In the genomic region with DNA sequence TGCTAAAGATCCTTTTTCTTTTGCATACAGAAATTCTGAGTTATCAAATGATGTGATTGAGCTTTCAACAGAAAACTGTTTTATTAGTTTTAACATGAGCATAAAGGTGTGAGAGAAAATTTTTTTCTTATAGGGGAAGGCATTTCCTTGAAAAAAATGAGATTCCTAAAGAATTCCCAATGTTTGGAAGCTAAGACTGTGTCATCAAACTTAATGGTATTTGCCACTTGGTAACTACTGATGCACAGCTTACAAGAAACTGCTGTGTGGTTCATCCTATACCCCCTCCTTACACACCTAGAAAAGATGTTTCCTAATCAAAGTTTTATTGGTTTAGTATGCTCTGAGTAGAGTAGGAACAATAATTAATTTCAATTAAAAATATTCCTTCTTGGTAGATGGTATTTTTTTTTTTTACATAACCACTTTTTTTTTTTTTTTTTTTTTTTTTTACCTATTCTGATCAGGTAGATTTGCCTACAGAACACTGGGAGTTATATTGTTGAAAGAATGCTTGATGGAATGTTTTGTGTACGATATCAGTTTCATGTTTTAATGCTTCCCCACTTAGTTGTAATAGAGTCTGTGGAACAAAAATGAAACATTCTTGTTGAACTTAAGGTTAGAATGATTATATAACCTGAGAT, we compare ENCODE assay signal across 1 cellular context.
TF ChIP-seq lines count a peak whose summit lies in the region.

No MANE protein-coding gene starts in this region.

TF ChIP-seq in HEK293, 187 proteins besides CTCF, POLR2A, EP300 and RAD21 (continued from another document):
- TF ChIP-seq, protein P1, sequence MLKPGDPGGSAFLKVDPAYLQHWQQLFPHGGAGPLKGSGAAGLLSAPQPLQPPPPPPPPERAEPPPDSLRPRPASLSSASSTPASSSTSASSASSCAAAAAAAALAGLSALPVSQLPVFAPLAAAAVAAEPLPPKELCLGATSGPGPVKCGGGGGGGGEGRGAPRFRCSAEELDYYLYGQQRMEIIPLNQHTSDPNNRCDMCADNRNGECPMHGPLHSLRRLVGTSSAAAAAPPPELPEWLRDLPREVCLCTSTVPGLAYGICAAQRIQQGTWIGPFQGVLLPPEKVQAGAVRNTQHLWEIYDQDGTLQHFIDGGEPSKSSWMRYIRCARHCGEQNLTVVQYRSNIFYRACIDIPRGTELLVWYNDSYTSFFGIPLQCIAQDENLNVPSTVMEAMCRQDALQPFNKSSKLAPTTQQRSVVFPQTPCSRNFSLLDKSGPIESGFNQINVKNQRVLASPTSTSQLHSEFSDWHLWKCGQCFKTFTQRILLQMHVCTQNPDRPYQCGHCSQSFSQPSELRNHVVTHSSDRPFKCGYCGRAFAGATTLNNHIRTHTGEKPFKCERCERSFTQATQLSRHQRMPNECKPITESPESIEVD (tag by site-specific recombination; IDR thresholded peaks at IDR 0.05), result peak; percentile 4; the same call in 1 of the 2 replicates
- TF ChIP-seq, protein P2, sequence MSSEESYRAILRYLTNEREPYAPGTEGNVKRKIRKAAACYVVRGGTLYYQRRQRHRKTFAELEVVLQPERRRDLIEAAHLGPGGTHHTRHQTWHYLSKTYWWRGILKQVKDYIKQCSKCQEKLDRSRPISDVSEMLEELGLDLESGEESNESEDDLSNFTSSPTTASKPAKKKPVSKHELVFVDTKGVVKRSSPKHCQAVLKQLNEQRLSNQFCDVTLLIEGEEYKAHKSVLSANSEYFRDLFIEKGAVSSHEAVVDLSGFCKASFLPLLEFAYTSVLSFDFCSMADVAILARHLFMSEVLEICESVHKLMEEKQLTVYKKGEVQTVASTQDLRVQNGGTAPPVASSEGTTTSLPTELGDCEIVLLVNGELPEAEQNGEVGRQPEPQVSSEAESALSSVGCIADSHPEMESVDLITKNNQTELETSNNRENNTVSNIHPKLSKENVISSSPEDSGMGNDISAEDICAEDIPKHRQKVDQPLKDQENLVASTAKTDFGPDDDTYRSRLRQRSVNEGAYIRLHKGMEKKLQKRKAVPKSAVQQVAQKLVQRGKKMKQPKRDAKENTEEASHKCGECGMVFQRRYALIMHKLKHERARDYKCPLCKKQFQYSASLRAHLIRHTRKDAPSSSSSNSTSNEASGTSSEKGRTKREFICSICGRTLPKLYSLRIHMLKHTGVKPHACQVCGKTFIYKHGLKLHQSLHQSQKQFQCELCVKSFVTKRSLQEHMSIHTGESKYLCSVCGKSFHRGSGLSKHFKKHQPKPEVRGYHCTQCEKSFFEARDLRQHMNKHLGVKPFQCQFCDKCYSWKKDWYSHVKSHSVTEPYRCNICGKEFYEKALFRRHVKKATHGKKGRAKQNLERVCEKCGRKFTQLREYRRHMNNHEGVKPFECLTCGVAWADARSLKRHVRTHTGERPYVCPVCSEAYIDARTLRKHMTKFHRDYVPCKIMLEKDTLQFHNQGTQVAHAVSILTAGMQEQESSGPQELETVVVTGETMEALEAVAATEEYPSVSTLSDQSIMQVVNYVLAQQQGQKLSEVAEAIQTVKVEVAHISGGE (tag by site-specific recombination; conservative IDR thresholded peaks at IDR 0.05; ENCODE audit: low read depth), result no peak
- TF ChIP-seq ZNF157 (tag by site-specific recombination; IDR thresholded peaks at IDR 0.05) (no peak), ZBTB48 (tag by site-specific recombination; IDR thresholded peaks at IDR 0.05) (no peak), ZFP69B (tag by site-specific recombination; IDR thresholded peaks at IDR 0.05) (no peak), ZNF785 (tag by site-specific recombination; IDR thresholded peaks at IDR 0.05) (no peak), ZNF843 (tag by site-specific recombination; IDR thresholded peaks at IDR 0.05) (no peak), ZEB2 (tag by site-specific recombination; IDR thresholded peaks at IDR 0.05) (0 out of 2 replicates have a peak, but pooled peaks have one; percentile 23), ZNF184 (tag by site-specific recombination; IDR thresholded peaks at IDR 0.05) (no peak), ZNF623 (tag by site-specific recombination; IDR thresholded peaks at IDR 0.05) (no peak), ZNF423 (tag by site-specific recombination; IDR thresholded peaks at IDR 0.05) (no peak), ZNF10 (tag by site-specific recombination; IDR thresholded peaks at IDR 0.05) (no peak), ZNF274 (IDR thresholded peaks at IDR 0.05; ENCODE audit: low read length) (no peak), ZNF274 (tag by site-specific recombination; IDR thresholded peaks at IDR 0.05; ENCODE audit: borderline replicate concordance) (no peak), ZNF394 (tag by site-specific recombination; IDR thresholded peaks at IDR 0.05; ENCODE audit: borderline replicate concordance) (no peak), ZBTB17 (tag by site-specific recombination; IDR thresholded peaks at IDR 0.05) (no peak), ZNF677 (tag by site-specific recombination; IDR thresholded peaks at IDR 0.05) (no peak), ZNF214 (tag by site-specific recombination; IDR thresholded peaks at IDR 0.05; ENCODE audit: borderline replicate concordance) (no peak), ZNF664 (tag by site-specific recombination; IDR thresholded peaks at IDR 0.05) (no peak), ZNF549 (tag by site-specific recombination; IDR thresholded peaks at IDR 0.05) (no peak), BCL11B (tag by site-specific recombination; IDR thresholded peaks at IDR 0.05; ENCODE audit: low read depth) (no peak), ZNF596 (tag by site-specific recombination; IDR thresholded peaks at IDR 0.05) (no peak), FEZF1 (tag by site-specific recombination; IDR thresholded peaks at IDR 0.05) (no peak), ZNF350 (tag by site-specific recombination; IDR thresholded peaks at IDR 0.05) (no peak), ZNF585B (tag by site-specific recombination; IDR thresholded peaks at IDR 0.05) (no peak), HOXD13 (CRISPR knock-in tag; IDR thresholded peaks at IDR 0.05; ENCODE audit: borderline replicate concordance) (no peak), ZNF837 (tag by site-specific recombination; IDR thresholded peaks at IDR 0.05) (no peak), SALL2 (tag by site-specific recombination; IDR thresholded peaks at IDR 0.05; ENCODE audit: borderline replicate concordance) (no peak)
- TF ChIP-seq, protein P3, sequence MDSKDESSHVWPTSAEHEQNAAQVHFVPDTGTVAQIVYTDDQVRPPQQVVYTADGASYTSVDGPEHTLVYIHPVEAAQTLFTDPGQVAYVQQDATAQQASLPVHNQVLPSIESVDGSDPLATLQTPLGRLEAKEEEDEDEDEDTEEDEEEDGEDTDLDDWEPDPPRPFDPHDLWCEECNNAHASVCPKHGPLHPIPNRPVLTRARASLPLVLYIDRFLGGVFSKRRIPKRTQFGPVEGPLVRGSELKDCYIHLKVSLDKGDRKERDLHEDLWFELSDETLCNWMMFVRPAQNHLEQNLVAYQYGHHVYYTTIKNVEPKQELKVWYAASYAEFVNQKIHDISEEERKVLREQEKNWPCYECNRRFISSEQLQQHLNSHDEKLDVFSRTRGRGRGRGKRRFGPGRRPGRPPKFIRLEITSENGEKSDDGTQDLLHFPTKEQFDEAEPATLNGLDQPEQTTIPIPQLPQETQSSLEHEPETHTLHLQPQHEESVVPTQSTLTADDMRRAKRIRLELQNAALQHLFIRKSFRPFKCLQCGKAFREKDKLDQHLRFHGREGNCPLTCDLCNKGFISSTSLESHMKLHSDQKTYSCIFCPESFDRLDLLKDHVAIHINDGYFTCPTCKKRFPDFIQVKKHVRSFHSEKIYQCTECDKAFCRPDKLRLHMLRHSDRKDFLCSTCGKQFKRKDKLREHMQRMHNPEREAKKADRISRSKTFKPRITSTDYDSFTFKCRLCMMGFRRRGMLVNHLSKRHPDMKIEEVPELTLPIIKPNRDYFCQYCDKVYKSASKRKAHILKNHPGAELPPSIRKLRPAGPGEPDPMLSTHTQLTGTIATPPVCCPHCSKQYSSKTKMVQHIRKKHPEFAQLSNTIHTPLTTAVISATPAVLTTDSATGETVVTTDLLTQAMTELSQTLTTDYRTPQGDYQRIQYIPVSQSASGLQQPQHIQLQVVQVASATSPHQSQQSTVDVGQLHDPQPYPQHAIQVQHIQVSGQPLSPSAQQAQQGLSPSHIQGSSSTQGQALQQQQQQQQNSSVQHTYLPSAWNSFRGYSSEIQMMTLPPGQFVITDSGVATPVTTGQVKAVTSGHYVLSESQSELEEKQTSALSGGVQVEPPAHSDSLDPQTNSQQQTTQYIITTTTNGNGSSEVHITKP (tag by site-specific recombination; IDR thresholded peaks at IDR 0.05), result peak; percentile 48; the same call in 1 of the 2 replicates
- TF ChIP-seq, protein P4, sequence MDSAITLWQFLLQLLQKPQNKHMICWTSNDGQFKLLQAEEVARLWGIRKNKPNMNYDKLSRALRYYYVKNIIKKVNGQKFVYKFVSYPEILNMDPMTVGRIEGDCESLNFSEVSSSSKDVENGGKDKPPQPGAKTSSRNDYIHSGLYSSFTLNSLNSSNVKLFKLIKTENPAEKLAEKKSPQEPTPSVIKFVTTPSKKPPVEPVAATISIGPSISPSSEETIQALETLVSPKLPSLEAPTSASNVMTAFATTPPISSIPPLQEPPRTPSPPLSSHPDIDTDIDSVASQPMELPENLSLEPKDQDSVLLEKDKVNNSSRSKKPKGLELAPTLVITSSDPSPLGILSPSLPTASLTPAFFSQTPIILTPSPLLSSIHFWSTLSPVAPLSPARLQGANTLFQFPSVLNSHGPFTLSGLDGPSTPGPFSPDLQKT (IDR thresholded peaks at IDR 0.05; ENCODE audit: borderline replicate concordance, low read depth, low read length), result no peak
- TF ChIP-seq, protein P5, sequence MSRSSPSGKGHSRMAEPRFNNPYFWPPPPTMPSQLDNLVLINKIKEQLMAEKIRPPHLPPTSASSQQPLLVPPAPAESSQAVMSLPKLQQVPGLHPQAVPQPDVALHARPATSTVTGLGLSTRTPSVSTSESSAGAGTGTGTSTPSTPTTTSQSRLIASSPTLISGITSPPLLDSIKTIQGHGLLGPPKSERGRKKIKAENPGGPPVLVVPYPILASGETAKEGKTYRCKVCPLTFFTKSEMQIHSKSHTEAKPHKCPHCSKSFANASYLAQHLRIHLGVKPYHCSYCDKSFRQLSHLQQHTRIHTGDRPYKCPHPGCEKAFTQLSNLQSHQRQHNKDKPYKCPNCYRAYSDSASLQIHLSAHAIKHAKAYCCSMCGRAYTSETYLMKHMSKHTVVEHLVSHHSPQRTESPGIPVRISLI (tag by site-specific recombination; IDR thresholded peaks at IDR 0.05), result peak; percentile 96
